ENCODE assay signal across 27 cellular contexts in the genomic region with DNA sequence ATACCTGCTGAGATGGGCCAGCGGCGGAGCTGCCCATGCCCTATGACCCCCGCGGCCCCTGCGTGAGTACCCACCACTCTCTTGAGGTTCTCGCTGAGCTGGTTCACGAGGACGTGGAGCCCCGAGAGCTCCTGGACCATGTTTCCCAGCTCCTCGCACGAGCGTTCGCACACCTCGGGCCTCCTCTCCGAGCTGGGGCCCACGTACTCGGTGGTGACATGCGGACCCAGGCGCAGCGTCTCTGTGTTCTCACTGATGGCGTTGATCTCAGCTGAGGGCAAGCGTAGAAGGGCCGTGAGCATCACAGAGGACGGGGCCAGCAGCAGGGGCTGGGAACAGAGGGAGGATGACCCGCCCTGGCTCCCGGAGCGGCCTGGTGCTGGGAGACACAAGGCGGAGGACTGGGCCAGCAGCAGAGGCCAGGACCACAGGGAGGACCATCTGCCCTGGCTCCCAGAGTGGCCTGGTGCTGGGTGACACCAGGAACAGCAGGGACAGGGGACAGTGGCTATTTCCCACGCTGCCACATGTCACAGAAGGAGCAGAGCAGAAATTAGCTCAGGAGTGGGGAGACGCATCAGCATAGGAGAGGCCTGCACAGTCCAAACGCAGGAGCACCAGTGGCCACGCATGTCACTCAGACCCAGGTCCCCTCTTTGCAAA. TPM values are rescaled to one million over a fixed set of nuclear protein-coding genes. Genes with fewer than 3 reads are reported as not detected.
DNase-seq lines count a peak whose midpoint lies in the region; ATAC-seq and TF ChIP-seq lines count a peak whose summit lies in the region.
"Had no signal": no experiment of that assay in that cellular context is flagged by ENCODE, and none has a peak within 500 bp of the region (broad histone marks: within the 10 kb centered on the region; RNA-seq: fewer than 3 reads in every experiment).

No MANE protein-coding gene starts in this region.

- H2AK5ac ChIP-seq in neuronal stem cell (ENCODE audit: low read depth, low read length) = no peak overlapping the region

- H3K4me1 Mint-ChIP-seq in activated CD8-positive, alpha-beta T cell treated with anti-CD3 and anti-CD28 coated beads, Interleukin-2, amount 10 ng/mL, durations not matched to agents 7 days and 5 days (ENCODE audit: low read depth) = no peaks in the 10 kb centered on the region
- H3K4me1 Mint-ChIP-seq in type B pancreatic cell (ENCODE audit: unreplicated experiment) = no peaks in the 10 kb centered on the region
- H3K4me1 Mint-ChIP-seq: activated CD4-positive, alpha-beta T cell treated with anti-CD3 and anti-CD28 coated beads for 36 hours; central memory CD8-positive, alpha-beta T cell had no signal

- H3K4me3 Mint-ChIP-seq in activated CD8-positive, alpha-beta T cell treated with anti-CD3 and anti-CD28 coated beads, Interleukin-2, amount 10 ng/mL, durations not matched to agents 7 days and 5 days = no peak overlapping the region
- no peak overlapping the region for H3K4me3 Mint-ChIP-seq in type B pancreatic cell
- H3K4me3 Mint-ChIP-seq: activated CD4-positive, alpha-beta T cell treated with anti-CD3 and anti-CD28 coated beads for 36 hours; activated naive CD8-positive, alpha-beta T cell; central memory CD8-positive, alpha-beta T cell had no signal

- H3K27me3 Mint-ChIP-seq in activated CD8-positive, alpha-beta T cell treated with anti-CD3 and anti-CD28 coated beads, Interleukin-2, amount 10 ng/mL, durations not matched to agents 7 days and 5 days (ENCODE audit: low read depth) = no peaks in the 10 kb centered on the region
- H3K27me3 Mint-ChIP-seq in type B pancreatic cell = peaks cover 3% of the 10 kb centered on the region

- H3K4me3 ChIP-seq in neuronal stem cell (ENCODE audit: low read length in 2 of 2) = no peak overlapping the region
- no peak overlapping the region for H3K4me3 ChIP-seq in right atrium auricular region
- H3K4me3 ChIP-seq: BLaER1 treated with 17β-estradiol and CSF1 and Interleukin-3, amounts not matched to agents 10 nM and 100 nM; gastrocnemius medialis; hepatocyte; sigmoid colon had no signal

- H3K9me3 ChIP-seq in neuronal stem cell (replicated peaks in 1 of 2; ENCODE audit: control insufficient read depth in 2 of 2, insufficient read depth in 1 of 2, low read depth in 1 of 2, low read length in 2 of 2) (no peaks in the 10 kb centered on the region), right atrium auricular region (no peaks in the 10 kb centered on the region)
- H3K9me3 ChIP-seq: BLaER1 treated with 17β-estradiol and CSF1 and Interleukin-3, amounts not matched to agents 10 nM and 100 nM; gastrocnemius medialis; sigmoid colon had no signal

- POLR2A ChIA-PET in activated CD8-positive, alpha-beta T cell treated with anti-CD3 and anti-CD28 coated beads, Interleukin-2, amount 10 ng/mL, durations not matched to agents 7 days and 5 days (lab: Charles Lee) = no interaction called here

- no peaks in the 10 kb centered on the region for H3K9me3 Mint-ChIP-seq in activated CD8-positive, alpha-beta T cell treated with anti-CD3 and anti-CD28 coated beads, Interleukin-2, amount 10 ng/mL, durations not matched to agents 7 days and 5 days (ENCODE audit: insufficient read depth)
- H3K9me3 Mint-ChIP-seq in type B pancreatic cell = no peaks in the 10 kb centered on the region
- H3K9me3 Mint-ChIP-seq: central memory CD8-positive, alpha-beta T cell had no signal

- no peak overlapping the region for H4K8ac ChIP-seq in neuronal stem cell (ENCODE audit: low read depth, low read length)

- no peaks in the 10 kb centered on the region for H3K79me1 ChIP-seq in neuronal stem cell (ENCODE audit: low read depth, low read length)

- peak overlapping the region; percentile 62 for H3K23ac ChIP-seq in neuronal stem cell (ENCODE audit: low read depth, low read length, poor library complexity)

- no peak overlapping the region for H3K27ac Mint-ChIP-seq in activated CD8-positive, alpha-beta T cell treated with anti-CD3 and anti-CD28 coated beads, Interleukin-2, amount 10 ng/mL, durations not matched to agents 7 days and 5 days
- H3K27ac Mint-ChIP-seq in type B pancreatic cell = no peak overlapping the region
- H3K27ac Mint-ChIP-seq: activated CD4-positive, alpha-beta T cell treated with anti-CD3 and anti-CD28 coated beads for 36 hours; activated naive CD8-positive, alpha-beta T cell had no signal

- H3K36me3 Mint-ChIP-seq in activated CD8-positive, alpha-beta T cell treated with anti-CD3 and anti-CD28 coated beads, Interleukin-2, amount 10 ng/mL, durations not matched to agents 7 days and 5 days (ENCODE audit: low read depth) = no peaks in the 10 kb centered on the region
- H3K36me3 Mint-ChIP-seq in type B pancreatic cell = no peaks in the 10 kb centered on the region
- H3K36me3 Mint-ChIP-seq: activated naive CD8-positive, alpha-beta T cell had no signal

- H3K4me1 ChIP-seq in neuronal stem cell (ENCODE audit: control insufficient read depth in 2 of 2, insufficient read depth in 1 of 2, low read depth in 1 of 2, low read length in 2 of 2) (no peaks in the 10 kb centered on the region), right atrium auricular region (no peaks in the 10 kb centered on the region)
- H3K4me1 ChIP-seq: gastrocnemius medialis had no signal

- H3K9ac ChIP-seq in neuronal stem cell (ENCODE audit: low read depth, low read length, poor library complexity) = no peak overlapping the region
- H3K9ac ChIP-seq: BLaER1 treated with 17β-estradiol and CSF1 and Interleukin-3, amounts not matched to agents 10 nM and 100 nM had no signal

- H2AFZ ChIP-seq in neuronal stem cell (ENCODE audit: low read length) = no peak overlapping the region
- H2AFZ ChIP-seq: hepatocyte had no signal

- CTCF ChIA-PET in activated CD8-positive, alpha-beta T cell treated with anti-CD3 and anti-CD28 coated beads, Interleukin-2, amount 10 ng/mL, durations not matched to agents 7 days and 5 days (lab: Charles Lee) = no interaction called here

- H3K4me2 ChIP-seq in neuronal stem cell (ENCODE audit: insufficient read depth, low read length, poor library complexity, severe bottlenecking) = no peak overlapping the region
- H3K4me2 ChIP-seq: BLaER1 treated with 17β-estradiol and CSF1 and Interleukin-3, amounts not matched to agents 10 nM and 100 nM; hepatocyte had no signal

- no peak overlapping the region for H4K91ac ChIP-seq in neuronal stem cell (ENCODE audit: low read depth, low read length, poor library complexity)

- no CpG with 5 or more reads among the region's 32 CpGs for WGBS in neuronal stem cell (ENCODE audit: extremely low coverage in 2 of 2, insufficient read length in 2 of 2, insufficient replicate concordance in 1 of 2), 2 donors

- peak; percentile 24 for DNase-seq in activated CD8-positive, alpha-beta T cell treated with anti-CD3 and anti-CD28 coated beads, Interleukin-2, amount 10 ng/mL, durations not matched to agents 7 days and 5 days
- DNase-seq in neuronal stem cell (ENCODE audit: low spot score) (no peak), superior temporal gyrus (ENCODE audit: extremely low spot score) (peak; percentile 17), mucosa of gallbladder (ENCODE audit: low spot score) (no peak), right atrium auricular region (ENCODE audit: low spot score) (no peak), type B pancreatic cell (ENCODE audit: extremely low spot score, unreplicated experiment) (no peak)
- DNase-seq: activated CD4-positive, alpha-beta T cell treated with anti-CD3 and anti-CD28 coated beads for 36 hours; activated effector memory CD4-positive, alpha-beta T cell treated with Interleukin-2 at 50 U/mL for 16 hours; DMS153; gastrocnemius medialis; NCI-H1092; NCI-H1694; NCI-H82; sigmoid colon; stimulated activated CD4-positive, alpha-beta T cell treated with anti-CD3 and anti-CD28 coated beads, Interleukin-4, amount 100 ng/mL, for 1 hour; SW 1271; T-helper 9 cell had no signal

- H3K18ac ChIP-seq in neuronal stem cell (ENCODE audit: low read length) = peak overlapping the region; percentile 74

- no peak overlapping the region for H2BK5ac ChIP-seq in neuronal stem cell (ENCODE audit: low read length)

- H3K4ac ChIP-seq in neuronal stem cell (ENCODE audit: low read length) = no peak overlapping the region

- peak overlapping the region; percentile 40 for H2BK15ac ChIP-seq in neuronal stem cell (ENCODE audit: low read length)

- ATAC-seq in activated CD8-positive, alpha-beta T cell treated with anti-CD3 and anti-CD28 coated beads, Interleukin-2, amount 10 ng/mL, durations not matched to agents 7 days and 5 days = no peak
- ATAC-seq in HG03354 (IDR thresholded peaks at IDR 0.05; ENCODE audit: poor library complexity, severe bottlenecking, unreplicated experiment) = no peak
- ATAC-seq: activated CD4-positive, alpha-beta T cell treated with anti-CD3 and anti-CD28 coated beads for 36 hours; gastrocnemius medialis; left colon had no signal

- H2BK12ac ChIP-seq in neuronal stem cell (ENCODE audit: low read length) = no peak overlapping the region

- no peaks in the 10 kb centered on the region for H3K36me3 ChIP-seq in neuronal stem cell (replicated peaks in 1 of 2; ENCODE audit: control insufficient read depth in 2 of 2, insufficient read depth in 2 of 2, low read length in 2 of 2)
- H3K36me3 ChIP-seq in right atrium auricular region = peaks cover 12% of the 10 kb centered on the region
- H3K36me3 ChIP-seq: BLaER1 treated with 17β-estradiol and CSF1 and Interleukin-3, amounts not matched to agents 10 nM and 100 nM; gastrocnemius medialis had no signal

- no peak overlapping the region for H2BK120ac ChIP-seq in neuronal stem cell (ENCODE audit: low read depth, low read length)

- TF ChIP-seq CTCF in right atrium auricular region (IDR thresholded peaks at IDR 0.05) = no peak
- no peak for TF ChIP-seq CTCF in type B pancreatic cell (conservative IDR thresholded peaks at IDR 0.05)

- H3K27ac ChIP-seq in cingulate gyrus (ENCODE audit: low read depth, low read length) = peak overlapping the region; percentile 83
- H3K27ac ChIP-seq in neuronal stem cell (replicated peaks; ENCODE audit: low read length) = no peak overlapping the region
- H3K27ac ChIP-seq in right atrium auricular region = no peak overlapping the region
- H3K27ac ChIP-seq: BLaER1 treated with 17β-estradiol and CSF1 and Interleukin-3, amounts not matched to agents 10 nM and 100 nM; gastrocnemius medialis; hepatocyte; sigmoid colon; VCaP had no signal

- no peaks in the 10 kb centered on the region for H3K27me3 ChIP-seq in neuronal stem cell (ENCODE audit: control insufficient read depth in 3 of 3, insufficient read depth in 3 of 3, low read depth in 1 of 3, low read length in 3 of 3)
- H3K27me3 ChIP-seq in right atrium auricular region = no peaks in the 10 kb centered on the region
- H3K27me3 ChIP-seq: BLaER1 treated with 17β-estradiol and CSF1 and Interleukin-3, amounts not matched to agents 10 nM and 100 nM; gastrocnemius medialis; hepatocyte; sigmoid colon had no signal

- H3K14ac ChIP-seq in neuronal stem cell (ENCODE audit: low read length) = peak overlapping the region; percentile 14

RNA-seq across cellular contexts. Expression of gene THBS2, which starts 11.8 kb away (rescaled TPM):
- not detected for total RNA-seq in activated CD8-positive, alpha-beta T cell treated with anti-CD3 and anti-CD28 coated beads, Interleukin-2, amount 10 ng/mL, durations not matched to agents 7 days and 5 days
- polyA plus RNA-seq in neuronal stem cell (2013, experiment 1 of 2) = 0.14 TPM
- polyA plus RNA-seq in neuronal stem cell (2013, experiment 2 of 2) = 0.14 TPM
- total RNA-seq in mucosa of gallbladder (21.9 TPM), right atrium auricular region (10 to 100 TPM; 16.2 to 24.5 TPM), type B pancreatic cell (ENCODE audit: low replicate concordance) (0.40 and 4.2 TPM in 2 replicates)
- total RNA-seq: activated CD4-positive, alpha-beta T cell treated with anti-CD3 and anti-CD28 coated beads for 36 hours; dermis microvascular lymphatic vessel endothelial cell; NCI-H460 had no signal

Comparison
In these comparisons a context has a peak if more than half of its experiments do, and no peak if none do; other contexts are left out.
1. DNase-seq: peak in activated CD8-positive, alpha-beta T cell treated with anti-CD3 and anti-CD28 coated beads, Interleukin-2, amount 10 ng/mL, durations not matched to agents 7 days and 5 days (single experiment) and superior temporal gyrus (single experiment); none in neuronal stem cell (single experiment), mucosa of gallbladder (single experiment), right atrium auricular region (single experiment) and type B pancreatic cell (single experiment).